ENCODE assay signal across 10 cellular contexts in the genomic region with DNA sequence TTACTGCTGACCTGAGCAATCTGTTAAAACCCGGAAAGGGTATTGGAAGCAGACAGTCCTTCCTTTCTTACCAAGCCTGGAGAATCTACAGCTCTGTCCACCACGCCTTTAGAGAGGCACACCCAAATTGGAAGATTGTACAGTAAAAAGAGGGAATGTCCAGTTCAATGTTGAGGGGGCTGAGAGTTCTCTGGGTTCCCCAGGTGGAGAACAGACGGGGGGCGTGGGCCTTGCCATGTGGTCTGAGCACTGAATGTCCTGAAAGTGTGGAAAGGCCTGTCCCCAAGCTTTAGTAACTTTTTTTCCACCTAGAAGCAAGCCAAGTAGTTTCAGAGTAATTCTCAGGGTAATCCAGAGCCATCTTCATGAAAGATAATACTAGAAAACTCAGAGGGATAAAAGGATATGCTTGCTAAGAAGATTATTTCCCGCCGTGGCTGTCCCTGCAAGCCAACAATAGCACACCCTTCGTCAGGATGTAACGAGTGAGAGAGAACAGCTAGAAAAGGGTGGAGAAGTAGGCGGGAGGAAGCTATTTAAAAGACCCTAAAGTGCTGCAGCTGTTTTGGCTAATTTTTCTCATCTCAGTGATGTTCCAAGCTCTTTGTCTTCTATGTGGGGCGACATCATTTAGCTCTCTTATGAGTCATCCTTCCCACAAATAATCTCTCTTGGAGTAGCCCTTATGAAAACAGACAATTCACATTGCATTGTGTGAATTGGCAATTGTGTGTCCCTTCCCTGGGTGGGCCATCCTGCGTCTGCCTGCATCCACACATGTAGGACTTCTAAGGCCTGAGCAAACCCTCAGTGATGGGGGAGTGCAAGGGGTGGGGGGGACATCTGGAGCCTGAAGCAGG.
DNase-seq lines count a peak whose midpoint lies in the region; ATAC-seq and TF ChIP-seq lines count a peak whose summit lies in the region.
"Had no signal": no experiment of that assay in that cellular context is flagged by ENCODE, and none has a peak within 500 bp of the region (broad histone marks: within the 10 kb centered on the region; RNA-seq: fewer than 3 reads in every experiment).

No MANE protein-coding gene starts in this region.

- H3K4me1 Mint-ChIP-seq in CD8-positive, alpha-beta memory T cell = no peaks in the 10 kb centered on the region

- H3K36me3 ChIP-seq in HCT116 (ENCODE audit: control insufficient read depth in 1 of 2, insufficient read depth in 2 of 2, low read length in 2 of 2) (no peaks in the 10 kb centered on the region), SK-N-SH (replicated peaks in 1 of 2; ENCODE audit: control insufficient read depth in 1 of 2, insufficient read depth in 2 of 2, low read length in 1 of 2) (peaks cover 0 to 3% of the 10 kb centered on the region in 2 experiments), sigmoid colon (no peaks in the 10 kb centered on the region)
- no peaks in the 10 kb centered on the region for H3K36me3 ChIP-seq in CD8-positive, alpha-beta memory T cell (ENCODE audit: insufficient read depth, low read length)

- H3K9me3 ChIP-seq in HCT116 (ENCODE audit: control insufficient read depth in 1 of 2, insufficient read depth in 1 of 2, low read depth in 1 of 2, low read length in 2 of 2) (no peaks in the 10 kb centered on the region), SK-N-SH (no peaks in the 10 kb centered on the region), sigmoid colon (no peaks in the 10 kb centered on the region)
- no peaks in the 10 kb centered on the region for H3K9me3 ChIP-seq in CD8-positive, alpha-beta memory T cell (ENCODE audit: low read length)

- H2AFZ ChIP-seq in HCT116 (ENCODE audit: low read depth, low read length, poor library complexity, severe bottlenecking) (no peak overlapping the region), SK-N-SH (ENCODE audit: low read depth) (peak overlapping the region; percentile 49; the same call in 1 of the 2 replicates)

- no peak for TF ChIP-seq EP300 in SK-N-SH (IDR thresholded peaks at IDR 0.05; ENCODE audit: borderline replicate concordance in 1 of 2, low read depth in 1 of 2, low read length in 1 of 2)
- TF ChIP-seq EP300 in sigmoid colon (IDR thresholded peaks at IDR 0.05) = no peak

- no peaks in the 10 kb centered on the region for H3K27me3 ChIP-seq in HCT116 (ENCODE audit: insufficient read depth, low read length)
- H3K27me3 ChIP-seq in SK-N-SH (ENCODE audit: insufficient read depth) = no peaks in the 10 kb centered on the region
- H3K27me3 ChIP-seq in sigmoid colon = no peaks in the 10 kb centered on the region
- H3K27me3 ChIP-seq in CD8-positive, alpha-beta memory T cell (ENCODE audit: insufficient read depth, low read length, poor library complexity, severe bottlenecking) = no peaks in the 10 kb centered on the region

- no peaks in the 10 kb centered on the region for H4K20me1 ChIP-seq in HCT116 (ENCODE audit: insufficient read depth)
- H4K20me1 ChIP-seq in SK-N-SH (ENCODE audit: insufficient read depth) = no peaks in the 10 kb centered on the region

- TF ChIP-seq CTCF in HCT116 (IDR thresholded peaks at IDR 0.05 in 2 of 3, conservative IDR thresholded peaks at IDR 0.05 in 1 of 3; ENCODE audit: borderline replicate concordance in 1 of 3, insufficient read depth in 1 of 3, low read depth in 2 of 3, low read length in 2 of 3) = no peak
- no peak for TF ChIP-seq CTCF in SK-N-SH (IDR thresholded peaks at IDR 0.05)
- TF ChIP-seq CTCF in sigmoid colon (IDR thresholded peaks at IDR 0.05) = no peak

- peaks cover 15% of the 10 kb centered on the region for H3F3A ChIP-seq in SK-N-SH (replicated peaks; ENCODE audit: insufficient read depth)

- H3K27me3 Mint-ChIP-seq in CD8-positive, alpha-beta memory T cell = peaks cover 0 to 1% of the 10 kb centered on the region in 2 donors

- H3K4me1 ChIP-seq in HCT116 (ENCODE audit: control insufficient read depth in 1 of 2, insufficient read depth in 2 of 2, low read length in 2 of 2) (peaks cover 0 to 9% of the 10 kb centered on the region in 2 experiments; a peak in 1 of 4 replicates), SK-N-SH (ENCODE audit: control insufficient read depth in 1 of 2, insufficient read depth in 2 of 2, low read depth in 1 of 2, low read length in 1 of 2) (peaks cover 0 to 18% of the 10 kb centered on the region in 2 experiments; a peak in 3 of 4 replicates), sigmoid colon (peaks cover 0 to 11% (median 0%) of the 10 kb centered on the region in 4 donors)
- no peaks in the 10 kb centered on the region for H3K4me1 ChIP-seq in CD8-positive, alpha-beta memory T cell (ENCODE audit: insufficient read depth, low read length)

- no peaks in the 10 kb centered on the region for H3K79me2 ChIP-seq in HCT116 (ENCODE audit: insufficient read depth, low read length)
- no peaks in the 10 kb centered on the region for H3K79me2 ChIP-seq in SK-N-SH (ENCODE audit: insufficient read depth)

- no peaks in the 10 kb centered on the region for H3K9me2 ChIP-seq in HCT116 (ENCODE audit: insufficient read depth)
- no peaks in the 10 kb centered on the region for H3K9me2 ChIP-seq in SK-N-SH

- TF ChIP-seq POLR2A in HCT116 (IDR thresholded peaks at IDR 0.05; ENCODE audit: borderline replicate concordance, extremely low read depth, insufficient read depth, insufficient read length) (no peak), sigmoid colon (IDR thresholded peaks at IDR 0.05) (no peak)

- WGBS in SK-N-SH (ENCODE audit: low lambda C conversion rate) = 72% methylated on average over 10 of the region's 11 CpGs
- 79 to 86% methylated on average over 11 of the region's 11 CpGs for WGBS in sigmoid colon, 2 donors

- no peak overlapping the region for H3K4me3 Mint-ChIP-seq in CD8-positive, alpha-beta memory T cell

- peaks cover 3 to 6% (median 6%) of the 10 kb centered on the region in 3 donors for H3K36me3 Mint-ChIP-seq in CD8-positive, alpha-beta memory T cell

- peak overlapping the region in 1 of 8 donors; percentile 7 for H3K27ac Mint-ChIP-seq in CD8-positive, alpha-beta memory T cell

- TF ChIP-seq RAD21 in HCT116 (IDR thresholded peaks at IDR 0.05; ENCODE audit: low read depth) (no peak), SK-N-SH (IDR thresholded peaks at IDR 0.05; ENCODE audit: low read length) (no peak)

- BruUV-seq in HCT116 (replicated peaks; lab: Mats Ljungman, UMichigan) = no TSS peak

- POLR2A ChIA-PET in HCT116 (lab: Charles Lee) (no interaction called here), SK-N-SH (lab: Yijun Ruan, JAX) (no interaction called here)
- POLR2A ChIA-PET in CD8-positive, alpha-beta memory T cell (lab: Charles Lee) = interaction anchor here (0.7 kb wide), 2 partner anchors 21 to 788 kb away, joined by 3 to 4 read pairs; no protein-coding TSS in a partner anchor

- RAD21 ChIA-PET in HCT116 (lab: Charles Lee; ENCODE audit: low non-redundant PET in 1 of 2, low total read pairs in 2 of 2, uncharacterized antibody in 2 of 2, unreplicated experiment in 2 of 2) = no interaction called here

- no peak overlapping the region for H3K9ac ChIP-seq in HCT116 (ENCODE audit: low read length)
- peak overlapping the region; percentile 45; the same call in 1 of the 2 replicates for H3K9ac ChIP-seq in SK-N-SH

- no peak overlapping the region for H3K4me2 ChIP-seq in HCT116 (ENCODE audit: low read length)
- peak overlapping the region; percentile 39 for H3K4me2 ChIP-seq in SK-N-SH

- H3K27ac ChIP-seq in HCT116 (ENCODE audit: low read depth, low read length) (no peak overlapping the region), SK-N-SH (ENCODE audit: low read depth in 2 of 2, low read length in 1 of 2) (peak overlapping the region in 1 of 2 experiments; percentile 90; a peak in 2 of 4 replicates), sigmoid colon (peak overlapping the region; percentile 22 to 59 (median 34))
- no peak overlapping the region for H3K27ac ChIP-seq in CD8-positive, alpha-beta memory T cell (ENCODE audit: low read depth, low read length)

- no peaks in the 10 kb centered on the region for H3K9me3 Mint-ChIP-seq in CD8-positive, alpha-beta memory T cell

- CTCF ChIA-PET in HCT116 (lab: Charles Lee) = no interaction called here
- CTCF ChIA-PET in SK-N-SH (lab: Yijun Ruan, JAX) = interaction anchor here (1.5 kb wide), 1 partner anchor 22 kb away, joined by 4 read pairs; no protein-coding TSS in a partner anchor
- CTCF ChIA-PET in CD8-positive, alpha-beta memory T cell (lab: Charles Lee) = no interaction called here

- DNase-seq in HCT116 (ENCODE audit: low read depth, low spot score) (no peak), SK-N-SH (no peak), glomerular endothelial cell (ENCODE audit: extremely low read depth, low read depth, low spot score) (peak; percentile 29), sigmoid colon (no peak), NK-92 (lab: John Stamatoyannopoulos, UW; ENCODE audit: unreplicated experiment) (no peak), DMS79 (lab: John Stamatoyannopoulos, UW) (no peak)
- no peak for DNase-seq in CD8-positive, alpha-beta memory T cell
- DNase-seq: Karpas-422, kidney had no signal

- intact Hi-C loops in HCT116 (cut with micrococcal nuclease) = no loop called here
- intact Hi-C loops in sigmoid colon (cut with DNase I) = no loop called here

- no peak overlapping the region for H3K4me3 ChIP-seq in HCT116 (replicated peaks in 1 of 2; ENCODE audit: low read depth in 1 of 2, low read length in 2 of 2)
- no peak overlapping the region for H3K4me3 ChIP-seq in SK-N-SH (ENCODE audit: low read depth in 2 of 2, low read length in 1 of 2)
- no peak overlapping the region for H3K4me3 ChIP-seq in sigmoid colon
- H3K4me3 ChIP-seq in CD8-positive, alpha-beta memory T cell (ENCODE audit: low read length) = no peak overlapping the region

- ATAC-seq in HCT116 (no peak), HG02981 (IDR thresholded peaks at IDR 0.05; ENCODE audit: unreplicated experiment) (no peak)

TF ChIP-seq in HCT116, 20 proteins besides CTCF, POLR2A, EP300 and RAD21:
- TF ChIP-seq JUND (IDR thresholded peaks at IDR 0.05) = 0 out of 2 replicates have a peak, but pooled peaks have one; percentile 13
- TF ChIP-seq EGR1 (IDR thresholded peaks at IDR 0.05; ENCODE audit: low read depth) = no peak

TF ChIP-seq in SK-N-SH, 30 proteins besides CTCF, POLR2A, EP300 and RAD21:
- TF ChIP-seq JUND (IDR thresholded peaks at IDR 0.05) (peak; percentile 62), SMC3 (IDR thresholded peaks at IDR 0.05; ENCODE audit: low read depth, low read length) (no peak), FOSL2 (IDR thresholded peaks at IDR 0.05; ENCODE audit: borderline replicate concordance, low read depth) (peak; percentile 72; the same call in 1 of the 2 replicates)

Comparison
In these comparisons a context has a peak if more than half of its experiments do, and no peak if none do; other contexts are left out.
1. H3K27ac ChIP-seq: peak in sigmoid colon (4 of 4); none in HCT116 (single experiment) and CD8-positive, alpha-beta memory T cell (single experiment).